ENCODE assay signal across 1 cellular context in genomic region chr17:42387221-42387657, GRCh38.
TF ChIP-seq lines count a peak whose summit lies in the region.

No MANE protein-coding gene starts in this region.

TF ChIP-seq in HepG2, 621 proteins besides CTCF, POLR2A, EP300 and RAD21 (continued from another document and continues in another):
- no peak for TF ChIP-seq CREBL2 (CRISPR knock-in tag; IDR thresholded peaks at IDR 0.05; ENCODE audit: borderline replicate concordance)
- TF ChIP-seq TAF15 (IDR thresholded peaks at IDR 0.05; ENCODE audit: low read depth, low read length, poor library complexity, severe bottlenecking), result no peak
- TF ChIP-seq, protein P1, sequence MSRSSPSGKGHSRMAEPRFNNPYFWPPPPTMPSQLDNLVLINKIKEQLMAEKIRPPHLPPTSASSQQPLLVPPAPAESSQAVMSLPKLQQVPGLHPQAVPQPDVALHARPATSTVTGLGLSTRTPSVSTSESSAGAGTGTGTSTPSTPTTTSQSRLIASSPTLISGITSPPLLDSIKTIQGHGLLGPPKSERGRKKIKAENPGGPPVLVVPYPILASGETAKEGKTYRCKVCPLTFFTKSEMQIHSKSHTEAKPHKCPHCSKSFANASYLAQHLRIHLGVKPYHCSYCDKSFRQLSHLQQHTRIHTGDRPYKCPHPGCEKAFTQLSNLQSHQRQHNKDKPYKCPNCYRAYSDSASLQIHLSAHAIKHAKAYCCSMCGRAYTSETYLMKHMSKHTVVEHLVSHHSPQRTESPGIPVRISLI (CRISPR knock-in tag; IDR thresholded peaks at IDR 0.05; ENCODE audit: borderline replicate concordance), result peak; percentile 10; the same call in 1 of the 2 replicates
- no peak for TF ChIP-seq ETV6 (CRISPR knock-in tag; conservative IDR thresholded peaks at IDR 0.05)
- TF ChIP-seq ZNF660 (CRISPR knock-in tag; IDR thresholded peaks at IDR 0.05; ENCODE audit: borderline replicate concordance, low read depth), result no peak
- TF ChIP-seq ZNF251 (CRISPR knock-in tag; IDR thresholded peaks at IDR 0.05), result no peak
- 0 out of 2 replicates have a peak, but pooled peaks have one; percentile 55 for TF ChIP-seq ZBTB43 (CRISPR knock-in tag; conservative IDR thresholded peaks at IDR 0.05)
- TF ChIP-seq ATRX (CRISPR knock-in tag; IDR thresholded peaks at IDR 0.05; ENCODE audit: borderline replicate concordance), result no peak
- TF ChIP-seq ZNF331 (CRISPR knock-in tag; IDR thresholded peaks at IDR 0.05), result peak; percentile 48; the same call in 1 of the 2 replicates
- no peak for TF ChIP-seq ZNF562 (CRISPR knock-in tag; IDR thresholded peaks at IDR 0.05; ENCODE audit: borderline replicate concordance)
- 0 out of 2 replicates have a peak, but pooled peaks have one; percentile 14 for TF ChIP-seq SSRP1 (CRISPR knock-in tag; IDR thresholded peaks at IDR 0.05)
- TF ChIP-seq ZNF446 (CRISPR knock-in tag; IDR thresholded peaks at IDR 0.05), result no peak
- peak; percentile 38; the same call in 1 of the 2 replicates for TF ChIP-seq POLR2G (IDR thresholded peaks at IDR 0.05; ENCODE audit: low read depth, low read length)
- TF ChIP-seq ATF6 (CRISPR knock-in tag; conservative IDR thresholded peaks at IDR 0.05), result no peak
- no peak for TF ChIP-seq TRIM24 (CRISPR knock-in tag; IDR thresholded peaks at IDR 0.05)
- TF ChIP-seq JUND (CRISPR knock-in tag; IDR thresholded peaks at IDR 0.05), result no peak
- no peak for TF ChIP-seq ZBTB1 (CRISPR knock-in tag; IDR thresholded peaks at IDR 0.05; ENCODE audit: borderline replicate concordance)
- TF ChIP-seq MTF1 (CRISPR knock-in tag; IDR thresholded peaks at IDR 0.05), result no peak
- no peak; the same call in 1 of the 2 replicates for TF ChIP-seq ZNF629 (CRISPR knock-in tag; conservative IDR thresholded peaks at IDR 0.05)
- TF ChIP-seq, protein P2, sequence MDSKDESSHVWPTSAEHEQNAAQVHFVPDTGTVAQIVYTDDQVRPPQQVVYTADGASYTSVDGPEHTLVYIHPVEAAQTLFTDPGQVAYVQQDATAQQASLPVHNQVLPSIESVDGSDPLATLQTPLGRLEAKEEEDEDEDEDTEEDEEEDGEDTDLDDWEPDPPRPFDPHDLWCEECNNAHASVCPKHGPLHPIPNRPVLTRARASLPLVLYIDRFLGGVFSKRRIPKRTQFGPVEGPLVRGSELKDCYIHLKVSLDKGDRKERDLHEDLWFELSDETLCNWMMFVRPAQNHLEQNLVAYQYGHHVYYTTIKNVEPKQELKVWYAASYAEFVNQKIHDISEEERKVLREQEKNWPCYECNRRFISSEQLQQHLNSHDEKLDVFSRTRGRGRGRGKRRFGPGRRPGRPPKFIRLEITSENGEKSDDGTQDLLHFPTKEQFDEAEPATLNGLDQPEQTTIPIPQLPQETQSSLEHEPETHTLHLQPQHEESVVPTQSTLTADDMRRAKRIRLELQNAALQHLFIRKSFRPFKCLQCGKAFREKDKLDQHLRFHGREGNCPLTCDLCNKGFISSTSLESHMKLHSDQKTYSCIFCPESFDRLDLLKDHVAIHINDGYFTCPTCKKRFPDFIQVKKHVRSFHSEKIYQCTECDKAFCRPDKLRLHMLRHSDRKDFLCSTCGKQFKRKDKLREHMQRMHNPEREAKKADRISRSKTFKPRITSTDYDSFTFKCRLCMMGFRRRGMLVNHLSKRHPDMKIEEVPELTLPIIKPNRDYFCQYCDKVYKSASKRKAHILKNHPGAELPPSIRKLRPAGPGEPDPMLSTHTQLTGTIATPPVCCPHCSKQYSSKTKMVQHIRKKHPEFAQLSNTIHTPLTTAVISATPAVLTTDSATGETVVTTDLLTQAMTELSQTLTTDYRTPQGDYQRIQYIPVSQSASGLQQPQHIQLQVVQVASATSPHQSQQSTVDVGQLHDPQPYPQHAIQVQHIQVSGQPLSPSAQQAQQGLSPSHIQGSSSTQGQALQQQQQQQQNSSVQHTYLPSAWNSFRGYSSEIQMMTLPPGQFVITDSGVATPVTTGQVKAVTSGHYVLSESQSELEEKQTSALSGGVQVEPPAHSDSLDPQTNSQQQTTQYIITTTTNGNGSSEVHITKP (CRISPR knock-in tag; IDR thresholded peaks at IDR 0.05; ENCODE audit: low read depth), result peak; percentile 97
- no peak for TF ChIP-seq ZNF7 (CRISPR knock-in tag; IDR thresholded peaks at IDR 0.05)
- no peak for TF ChIP-seq IRF9 (CRISPR knock-in tag; IDR thresholded peaks at IDR 0.05; ENCODE audit: borderline replicate concordance)
- no peak for TF ChIP-seq PCBP2 (optimal IDR thresholded peaks at IDR 0.05; ENCODE audit: low read depth, low read length, poor library complexity, severe bottlenecking)
- no peak for TF ChIP-seq MTF2 (CRISPR knock-in tag; IDR thresholded peaks at IDR 0.05; ENCODE audit: borderline replicate concordance)
- no peak for TF ChIP-seq HINFP (CRISPR knock-in tag; IDR thresholded peaks at IDR 0.05; ENCODE audit: low read depth)
- TF ChIP-seq ZNF580 (CRISPR knock-in tag; IDR thresholded peaks at IDR 0.05; ENCODE audit: borderline replicate concordance, low read depth), result 0 out of 2 replicates have a peak, but pooled peaks have one; percentile 13
- TF ChIP-seq SP2 (CRISPR knock-in tag; IDR thresholded peaks at IDR 0.05), result no peak
- no peak for TF ChIP-seq ZBTB42 (CRISPR knock-in tag; IDR thresholded peaks at IDR 0.05)
- no peak for TF ChIP-seq ZNF292 (CRISPR knock-in tag; IDR thresholded peaks at IDR 0.05; ENCODE audit: borderline replicate concordance, low read depth)
- TF ChIP-seq ETS1 (CRISPR knock-in tag; IDR thresholded peaks at IDR 0.05), result no peak
- TF ChIP-seq, protein P3, sequence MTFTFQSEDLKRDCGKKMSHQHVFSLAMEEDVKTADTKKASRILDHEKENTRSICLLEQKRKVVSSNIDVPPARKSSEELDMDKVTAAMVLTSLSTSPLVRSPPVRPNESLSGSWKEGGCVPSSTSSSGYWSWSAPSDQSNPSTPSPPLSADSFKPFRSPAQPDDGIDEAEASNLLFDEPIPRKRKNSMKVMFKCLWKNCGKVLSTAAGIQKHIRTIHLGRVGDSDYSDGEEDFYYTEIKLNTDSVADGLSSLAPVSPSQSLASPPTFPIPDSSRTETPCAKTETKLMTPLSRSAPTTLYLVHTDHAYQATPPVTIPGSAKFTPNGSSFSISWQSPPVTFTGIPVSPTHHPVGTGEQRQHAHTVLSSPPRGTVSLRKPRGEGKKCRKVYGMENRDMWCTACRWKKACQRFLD (CRISPR knock-in tag; IDR thresholded peaks at IDR 0.05; ENCODE audit: borderline replicate concordance), result no peak
- TF ChIP-seq ATF1 (CRISPR knock-in tag; IDR thresholded peaks at IDR 0.05), result peak; percentile 29; the same call in 1 of the 2 replicates
- no peak for TF ChIP-seq ZBTB10 (CRISPR knock-in tag; IDR thresholded peaks at IDR 0.05; ENCODE audit: borderline replicate concordance)
- no peak for TF ChIP-seq PTBP1 (IDR thresholded peaks at IDR 0.05; ENCODE audit: low read depth, low read length, poor library complexity, severe bottlenecking)
- TF ChIP-seq ZMYM3 (CRISPR knock-in tag; IDR thresholded peaks at IDR 0.05), result no peak
- no peak for TF ChIP-seq ZNF572 (CRISPR knock-in tag; IDR thresholded peaks at IDR 0.05)
- no peak for TF ChIP-seq JDP2 (CRISPR knock-in tag; IDR thresholded peaks at IDR 0.05; ENCODE audit: borderline replicate concordance)
- no peak for TF ChIP-seq FOXJ3 (CRISPR knock-in tag; IDR thresholded peaks at IDR 0.05; ENCODE audit: borderline replicate concordance)
- TF ChIP-seq PAF1 (CRISPR knock-in tag; IDR thresholded peaks at IDR 0.05), result 0 out of 2 replicates have a peak, but pooled peaks have one; percentile 61
- TF ChIP-seq CBX2 (IDR thresholded peaks at IDR 0.05; ENCODE audit: low read depth, low read length), result no peak
- no peak for TF ChIP-seq CBX2 (CRISPR knock-in tag; IDR thresholded peaks at IDR 0.05; ENCODE audit: low read depth)
- TF ChIP-seq NFIC (IDR thresholded peaks at IDR 0.05; ENCODE audit: low read length), result peak; percentile 48; the same call in 1 of the 2 replicates
- no peak for TF ChIP-seq ZNF138 (CRISPR knock-in tag; IDR thresholded peaks at IDR 0.05; ENCODE audit: low read depth)
